In the genomic region with DNA sequence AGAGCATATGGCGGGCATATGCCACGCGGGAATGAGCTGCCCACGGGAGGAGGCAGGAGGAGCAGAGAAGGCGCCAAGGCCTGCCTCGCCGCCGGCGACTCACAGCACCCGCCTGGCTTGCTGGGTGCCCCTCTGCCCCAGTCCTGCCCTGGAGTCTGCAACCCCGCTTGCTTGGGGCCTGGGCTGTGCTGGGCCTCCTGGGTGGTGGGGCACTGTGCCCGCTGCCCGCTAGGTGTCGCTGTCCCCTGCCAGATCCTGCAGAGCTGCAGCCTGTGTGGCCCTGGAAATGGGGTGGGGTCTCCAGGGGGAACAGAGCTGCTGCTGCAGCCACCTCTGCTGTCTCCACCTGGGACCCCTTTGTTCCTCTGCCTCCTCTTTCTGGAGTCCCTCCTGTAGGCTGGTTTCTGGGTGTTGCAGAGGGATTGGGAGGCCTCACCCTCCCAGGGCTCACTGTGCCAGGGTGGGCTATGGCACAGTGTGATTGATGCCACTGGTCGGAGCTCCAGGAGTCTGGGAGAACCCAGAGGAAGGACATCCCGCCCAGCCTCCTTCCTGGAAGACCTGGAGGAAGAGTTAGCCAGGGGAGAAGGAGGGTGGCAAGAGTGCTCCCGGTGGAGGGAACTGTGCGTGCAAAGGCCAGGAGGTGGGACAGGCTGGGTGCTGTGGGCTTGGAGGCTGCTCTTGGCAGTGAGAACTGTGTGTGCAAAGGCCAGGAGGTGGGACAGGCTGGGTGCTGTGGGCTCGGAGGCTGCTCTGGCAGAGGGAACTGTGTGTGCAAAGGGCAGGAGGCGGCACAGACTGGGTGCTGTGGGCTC, we compare ENCODE assay signal across 8 cellular contexts.
DNase-seq lines count a peak whose midpoint lies in the region; ATAC-seq and TF ChIP-seq lines count a peak whose summit lies in the region.

No MANE protein-coding gene starts in this region.

- H3K9me3 Mint-ChIP-seq in Calu3 (ENCODE audit: low read depth, unreplicated experiment) = no peaks in the 10 kb centered on the region
- no peaks in the 10 kb centered on the region for H3K9me3 Mint-ChIP-seq in T-cell

- peak; percentile 95 for TF ChIP-seq CTCF in Calu3 (IDR thresholded peaks at IDR 0.05; ENCODE audit: unreplicated experiment)

- H3K4me3 ChIP-seq in adipocyte (ENCODE audit: low read length) = no peak overlapping the region

- H3K27me3 ChIP-seq in adipocyte (replicated peaks; ENCODE audit: control insufficient read depth, insufficient read depth, low read length) = no peaks in the 10 kb centered on the region

- H3K9ac ChIP-seq in adipocyte (ENCODE audit: low read length) = peak overlapping the region; percentile 67

- H3K36me3 ChIP-seq in adipocyte (ENCODE audit: control insufficient read depth, insufficient read depth, low read length, severe bottlenecking) = no peaks in the 10 kb centered on the region

- POLR2A ChIA-PET in T-cell (lab: Charles Lee) = no interaction called here

- DNase-seq in Calu3 = peak; percentile 81
- DNase-seq in T-cell = peak; percentile 8 to 69 (median 52)
- peak; percentile 72 for DNase-seq in adipocyte (ENCODE audit: low read depth)
- peak; percentile 78 for DNase-seq in hepatic stellate cell (ENCODE audit: low spot score)
- peak; percentile 28 to 62 for DNase-seq in stimulated activated CD4-positive, alpha-beta T cell treated with anti-CD3 and anti-CD28 coated beads, Interleukin-15, amount 100 ng/mL, for 1 hour (ENCODE audit: low read depth in 1 of 2, low spot score in 1 of 2)
- no peak for DNase-seq in NCI-H2196 treated with DMSO at 0.1 percent for 48 hours (lab: John Stamatoyannopoulos, UW; ENCODE audit: unreplicated experiment)
- DNase-seq in NCI-H2107 treated with DMSO at 0.1 percent for 48 hours (lab: John Stamatoyannopoulos, UW; ENCODE audit: unreplicated experiment) = no peak

- H3K4me1 Mint-ChIP-seq in Calu3 (ENCODE audit: low read depth, unreplicated experiment) (no peaks in the 10 kb centered on the region), T-cell (no peaks in the 10 kb centered on the region)

- H3K9me3 ChIP-seq in adipocyte (ENCODE audit: control insufficient read depth, low read length) = no peaks in the 10 kb centered on the region

- H3K27ac Mint-ChIP-seq in Calu3 (ENCODE audit: unreplicated experiment) = no peak overlapping the region
- H3K27ac Mint-ChIP-seq in T-cell = no peak overlapping the region

- no peak overlapping the region for H3K4me3 Mint-ChIP-seq in Calu3 (ENCODE audit: low read depth, unreplicated experiment)
- no peak overlapping the region for H3K4me3 Mint-ChIP-seq in T-cell

- intact Hi-C loops in Calu3 (cut with micrococcal nuclease; ENCODE audit: unreplicated experiment) = no loop called here

- ATAC-seq in HG02852 (IDR thresholded peaks at IDR 0.05; ENCODE audit: unreplicated experiment) (peak; percentile 74), T-cell (replicated peaks in 1 of 4) (peak; percentile 70 to 92 (median 82))

- H3K27me3 Mint-ChIP-seq in Calu3 (ENCODE audit: unreplicated experiment) (peaks cover 78% of the 10 kb centered on the region), T-cell (peaks cover 0 to 14% of the 10 kb centered on the region in 2 donors)

- H3K36me3 Mint-ChIP-seq in Calu3 (ENCODE audit: insufficient read depth, unreplicated experiment) (no peaks in the 10 kb centered on the region), T-cell (no peaks in the 10 kb centered on the region)

- H3K4me1 ChIP-seq in adipocyte (ENCODE audit: control insufficient read depth, insufficient read depth, low read length) = peaks cover 12% of the 10 kb centered on the region

- no TSS peak for BruUV-seq in Calu3 (replicated peaks; lab: Mats Ljungman, UMichigan)

- CTCF ChIA-PET in Calu3 (lab: Charles Lee) = interaction anchor here (0.5 to 1.7 kb wide), 8 partner anchors 8 to 507 kb away, joined by 3 to 7 read pairs (median 4); no protein-coding TSS in a partner anchor
- CTCF ChIA-PET in T-cell (lab: Charles Lee) = interaction anchor here (0.6 to 1.1 kb wide), 3 partner anchors 11 to 37 kb away, joined by 3 to 5 read pairs (median 3); no protein-coding TSS in a partner anchor

Comparison
In these comparisons a context has a peak if more than half of its experiments do, and no peak if none do; other contexts are left out.
1. DNase-seq: peak in Calu3 (single experiment), T-cell (34 of 34), adipocyte (single experiment), hepatic stellate cell (single experiment) and stimulated activated CD4-positive, alpha-beta T cell treated with anti-CD3 and anti-CD28 coated beads, Interleukin-15, amount 100 ng/mL, for 1 hour (2 of 2); none in NCI-H2196 treated with DMSO at 0.1 percent for 48 hours (single experiment) and NCI-H2107 treated with DMSO at 0.1 percent for 48 hours (single experiment).